8 cellular contexts compared by ENCODE assay signal in the genomic region with DNA sequence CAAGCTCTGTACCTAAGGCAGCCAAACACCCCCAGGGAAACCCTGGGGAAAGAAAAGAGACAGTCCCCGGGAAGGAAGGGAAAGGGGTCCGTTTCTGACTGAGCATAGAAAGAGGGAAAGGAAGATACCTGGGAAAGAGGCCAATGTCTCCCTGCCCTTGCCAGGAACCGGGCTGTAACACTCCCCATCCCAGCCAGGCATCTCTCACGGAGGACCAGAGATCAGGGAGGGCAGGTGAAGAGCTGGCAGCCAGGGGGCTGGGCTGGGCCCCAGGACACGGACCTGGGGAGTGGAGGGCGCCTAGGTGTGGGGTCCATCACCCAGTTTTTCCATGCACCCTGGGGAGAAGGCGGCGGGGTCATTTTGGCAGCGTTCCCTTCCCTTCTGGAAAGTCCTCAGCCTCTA.
DNase-seq lines count a peak whose midpoint lies in the region; ATAC-seq lines count a peak whose summit lies in the region.

No MANE protein-coding gene starts in this region.

- DNase-seq in cerebellar cortex (ENCODE audit: low spot score): peak; percentile 87
- DNase-seq in NAMALWA (ENCODE audit: low spot score): no peak
- DNase-seq in T1000 (lab: John Stamatoyannopoulos, UW): no peak

- no peak for ATAC-seq in HG03354 (IDR thresholded peaks at IDR 0.05; ENCODE audit: poor library complexity, severe bottlenecking, unreplicated experiment)
- no peak for ATAC-seq in HG03342 (IDR thresholded peaks at IDR 0.05; ENCODE audit: unreplicated experiment)

- no peaks in the 10 kb centered on the region for H3K79me2 ChIP-seq in ACC112 (ENCODE audit: control insufficient read depth, insufficient read depth, low read length, unreplicated experiment)

- H3K4me1 ChIP-seq in ACC112 (ENCODE audit: control insufficient read depth, insufficient read depth, low read length, unreplicated experiment): peaks cover 8% of the 10 kb centered on the region
- peaks cover 9% of the 10 kb centered on the region for H3K4me1 ChIP-seq in HUES6 (ENCODE audit: control insufficient read depth, insufficient read depth, low read length)
- peaks cover 13 to 17% of the 10 kb centered on the region in 2 donors for H3K4me1 ChIP-seq in mucosa of rectum (ENCODE audit: control insufficient read depth in 2 of 2, insufficient read depth in 2 of 2, low read length in 2 of 2)

- no peaks in the 10 kb centered on the region for H3K36me3 ChIP-seq in ACC112 (ENCODE audit: insufficient read depth, low read length)
- H3K36me3 ChIP-seq in HUES6 (ENCODE audit: control insufficient read depth, insufficient read depth, low read length): no peaks in the 10 kb centered on the region
- H3K36me3 ChIP-seq in mucosa of rectum (ENCODE audit: control insufficient read depth in 2 of 2, insufficient read depth in 2 of 2, low read length in 2 of 2): no peaks in the 10 kb centered on the region

- peak overlapping the region; percentile 85 for H2AFZ ChIP-seq in ACC112 (ENCODE audit: low read length, unreplicated experiment)

- H3K9me3 ChIP-seq in HUES6 (ENCODE audit: control insufficient read depth, insufficient read depth, low read depth, low read length) (no peaks in the 10 kb centered on the region), mucosa of rectum (ENCODE audit: control insufficient read depth in 2 of 2, low read length in 2 of 2) (no peaks in the 10 kb centered on the region)

- H3K27me3 ChIP-seq in ACC112 (ENCODE audit: insufficient read depth, low read length) (peaks cover 35% of the 10 kb centered on the region), HUES6 (ENCODE audit: control insufficient read depth, insufficient read depth, low read length) (peaks cover 78% of the 10 kb centered on the region), mucosa of rectum (ENCODE audit: control insufficient read depth in 2 of 2, insufficient read depth in 2 of 2, low read length in 2 of 2) (no peaks in the 10 kb centered on the region)

- H3K27ac ChIP-seq in ACC112 (ENCODE audit: low read depth, low read length) (no peak overlapping the region), HUES6 (ENCODE audit: low read depth, low read length) (no peak overlapping the region), mucosa of rectum (ENCODE audit: low read depth in 2 of 2, low read length in 2 of 2) (peak overlapping the region; percentile 22 to 74)

- H3K9ac ChIP-seq in HUES6 (ENCODE audit: low read length): no peak overlapping the region
- peak overlapping the region; percentile 63 to 70 for H3K9ac ChIP-seq in mucosa of rectum (ENCODE audit: low read depth in 1 of 2, low read length in 2 of 2)

- H3K4me3 ChIP-seq in ACC112 (ENCODE audit: low read depth, low read length) (peak overlapping the region; percentile 92), HUES6 (ENCODE audit: low read depth, low read length) (peak overlapping the region; percentile 68), mucosa of rectum (ENCODE audit: low read length in 2 of 2) (peak overlapping the region; percentile 72 to 74)

Comparison
In these comparisons a context has a peak if more than half of its experiments do, and no peak if none do; other contexts are left out.
1. H3K27ac ChIP-seq: peak in mucosa of rectum (2 of 2); none in ACC112 (single experiment) and HUES6 (single experiment).
2. Peak in every context shown above with its lines, with median percentiles within 50 percentile points of each other: H3K4me3 ChIP-seq.